ENCODE assay signal across 8 cellular contexts in genomic region chr1:19231736-19232525, GRCh38. TPM values are rescaled to one million over a fixed set of nuclear protein-coding genes. Genes with fewer than 3 reads are reported as not detected.
DNase-seq lines count a peak whose midpoint lies in the region; ATAC-seq and TF ChIP-seq lines count a peak whose summit lies in the region.
"Not testable (repeated sequence)": the region's sequence is repeated elsewhere in the genome, so short reads cannot be mapped to it uniquely, and the experiment has no call there.

No MANE protein-coding gene starts in this region.

- H3K4me1 ChIP-seq in heart right ventricle (peaks cover 0 to 22% (median 11%) of the 10 kb centered on the region in 9 donors), rectal smooth muscle tissue (ENCODE audit: control insufficient read depth, insufficient read depth, low read length) (peaks cover 20% of the 10 kb centered on the region), testis (peaks cover 21% of the 10 kb centered on the region)
- H3K4me1 ChIP-seq in mucosa of rectum (ENCODE audit: control insufficient read depth in 2 of 2, insufficient read depth in 2 of 2, low read length in 2 of 2), result not testable (repeated sequence)

- not testable (repeated sequence) for H3K9me3 Mint-ChIP-seq in activated T-cell treated with anti-CD3 and anti-CD28 coated beads, Interleukin-2, amount 50 U/mL, for 72 hours

- H3K36me3 ChIP-seq in heart right ventricle (peaks cover 0 to 100% (median 44%) of the 10 kb centered on the region in 9 donors), mucosa of rectum (ENCODE audit: control insufficient read depth in 2 of 2, insufficient read depth in 2 of 2, low read length in 2 of 2) (peaks cover 43 to 53% of the 10 kb centered on the region in 2 donors), rectal smooth muscle tissue (ENCODE audit: control insufficient read depth, insufficient read depth, low read length) (peaks cover 18% of the 10 kb centered on the region)
- not testable (repeated sequence) for H3K36me3 ChIP-seq in testis (ENCODE audit: low read depth, missing control alignments)

- not testable (repeated sequence) for H3K4me3 Mint-ChIP-seq in activated T-cell treated with anti-CD3 and anti-CD28 coated beads, Interleukin-2, amount 50 U/mL, for 72 hours

- not testable (repeated sequence) for H3K9ac ChIP-seq in mucosa of rectum (ENCODE audit: low read depth in 1 of 2, low read length in 2 of 2); rectal smooth muscle tissue (ENCODE audit: low read length)

- H3K4me1 Mint-ChIP-seq in activated T-cell treated with anti-CD3 and anti-CD28 coated beads, Interleukin-2, amount 50 U/mL, for 72 hours (ENCODE audit: low read depth), result not testable (repeated sequence)

- not testable (repeated sequence) for H3K4me3 ChIP-seq in coronary artery; heart right ventricle; mucosa of rectum (ENCODE audit: low read length in 2 of 2); rectal smooth muscle tissue (ENCODE audit: low read length); testis

- H3K36me3 Mint-ChIP-seq in activated T-cell treated with anti-CD3 and anti-CD28 coated beads, Interleukin-2, amount 50 U/mL, for 72 hours (ENCODE audit: insufficient read depth in 2 of 2), result peaks cover 2 to 20% of the 10 kb centered on the region in 2 donors

- not testable (repeated sequence) for H3K27me3 Mint-ChIP-seq in activated T-cell treated with anti-CD3 and anti-CD28 coated beads, Interleukin-2, amount 50 U/mL, for 72 hours (ENCODE audit: low read depth)

- peak; percentile 31 for DNase-seq in Ammon's horn (ENCODE audit: low spot score)
- not testable (repeated sequence) for DNase-seq in activated T-cell treated with anti-CD3 and anti-CD28 coated beads, Interleukin-2, amount 50 U/mL, for 72 hours; heart right ventricle; left lobe of liver (ENCODE audit: low spot score); testis
- DNase-seq in coronary artery (ENCODE audit: low spot score), result peak; percentile 12

- not testable (repeated sequence) for ATAC-seq in activated T-cell treated with anti-CD3 and anti-CD28 coated beads, Interleukin-2, amount 50 U/mL, for 72 hours (replicated peaks in 1 of 2)
- peak in 6 of 8 donors; percentile 8 to 30 (median 13) for ATAC-seq in heart right ventricle
- ATAC-seq in left lobe of liver, result peak; percentile 36

- H3K27ac Mint-ChIP-seq in activated T-cell treated with anti-CD3 and anti-CD28 coated beads, Interleukin-2, amount 50 U/mL, for 72 hours, result peak overlapping the region; percentile 42

- not testable (repeated sequence) for H3K27me3 ChIP-seq in heart right ventricle; mucosa of rectum (ENCODE audit: control insufficient read depth in 2 of 2, insufficient read depth in 2 of 2, low read length in 2 of 2); rectal smooth muscle tissue (ENCODE audit: control insufficient read depth, insufficient read depth, low read length); testis

- not testable (repeated sequence) for H3K27ac ChIP-seq in coronary artery
- H3K27ac ChIP-seq in heart right ventricle, result peak overlapping the region in 7 of 10 donors; percentile 10 to 64 (median 36)
- peak overlapping the region; percentile 28 to 53 for H3K27ac ChIP-seq in mucosa of rectum (ENCODE audit: low read depth in 2 of 2, low read length in 2 of 2)
- peak overlapping the region; percentile 71 for H3K27ac ChIP-seq in rectal smooth muscle tissue (ENCODE audit: low read depth, low read length)
- H3K27ac ChIP-seq in testis, result peak overlapping the region; percentile 70 to 73

- H3K9me3 ChIP-seq in heart right ventricle; mucosa of rectum (ENCODE audit: control insufficient read depth in 2 of 2, low read length in 2 of 2); testis: not testable (repeated sequence)

- TF ChIP-seq CTCF in coronary artery (IDR thresholded peaks at IDR 0.05); heart right ventricle (IDR thresholded peaks at IDR 0.05); testis (IDR thresholded peaks at IDR 0.05): not testable (repeated sequence)

- not testable (repeated sequence) for TF ChIP-seq POLR2A in testis (IDR thresholded peaks at IDR 0.05)

- 93 to 95% methylated on average over 16 of the region's 16 CpGs for WGBS in heart right ventricle, 2 donors
- 79 to 80% methylated on average over 15 to 16 of the region's 16 CpGs for WGBS in testis, 2 donors

- intact Hi-C loops in heart right ventricle (cut with DNase I), result loop anchor here in 1 of 10 donors (10.0 kb wide), 1 partner anchor 327 kb away; the partner anchor contains the start of gene ALDH4A1
- intact Hi-C loops in testis (cut with DNase I; ENCODE audit: low total_unique reads), result not testable (repeated sequence)

RNA-seq across cellular contexts. Expression of gene EMC1, which starts 19.4 kb away (rescaled TPM):
- total RNA-seq in activated T-cell treated with anti-CD3 and anti-CD28 coated beads, Interleukin-2, amount 50 U/mL, for 72 hours, result 10 to 100 TPM; 36.5 to 38.5 TPM
- total RNA-seq in heart right ventricle, result 10 to 100 TPM; 23.6 to 33.2 (median 27.6) TPM
- polyA plus RNA-seq in heart right ventricle, result 10 to 100 TPM; 14.9 to 15.7 TPM
- total RNA-seq in left lobe of liver, result 19.7 TPM
- total RNA-seq in testis, result 100 to 1,000 TPM in 1 of 2 donors, 10 to 100 TPM in 1; 79.0 to 114 TPM
- polyA plus RNA-seq in testis (ENCODE audit: insufficient read depth, low read depth, low replicate concordance), result 41.9 TPM

RNA-seq across cellular contexts. Expression of gene MRTO4, which starts 19.7 kb away (rescaled TPM):
- total RNA-seq in activated T-cell treated with anti-CD3 and anti-CD28 coated beads, Interleukin-2, amount 50 U/mL, for 72 hours, result 10 to 100 TPM; 43.7 to 52.7 TPM
- total RNA-seq in heart right ventricle, result 10 to 100 TPM in 7 of 10 donors, 1 to 10 TPM in 3; 8.4 to 21.0 (median 12.0) TPM
- polyA plus RNA-seq in heart right ventricle, result 10 to 100 TPM; 25.8 to 52.2 TPM
- total RNA-seq in left lobe of liver, result 8.7 TPM
- 10 to 100 TPM; 25.8 to 36.9 TPM for total RNA-seq in testis
- polyA plus RNA-seq in testis (ENCODE audit: insufficient read depth, low read depth, low replicate concordance), result 46.4 TPM

RNA-seq across cellular contexts. Expression of gene UBR4, which starts 21.9 kb away (rescaled TPM):
- 100 to 1,000 TPM; 208 to 215 TPM for total RNA-seq in activated T-cell treated with anti-CD3 and anti-CD28 coated beads, Interleukin-2, amount 50 U/mL, for 72 hours
- total RNA-seq in heart right ventricle (100 to 1,000 TPM in 2 of 10 donors, 10 to 100 TPM in 8; 60.0 to 115 (median 90.6) TPM), left lobe of liver (127 TPM), testis (100 to 1,000 TPM; 613 to 708 TPM)
- polyA plus RNA-seq in heart right ventricle (10 to 100 TPM; 74.1 to 97.9 TPM), testis (ENCODE audit: insufficient read depth, low read depth, low replicate concordance) (301 TPM)

RNA-seq across cellular contexts. Expression of gene AKR7A3, which starts 56.6 kb away (rescaled TPM):
- total RNA-seq in activated T-cell treated with anti-CD3 and anti-CD28 coated beads, Interleukin-2, amount 50 U/mL, for 72 hours, result under 1 TPM; 0.35 to 0.46 TPM
- total RNA-seq in heart right ventricle (under 1 TPM in 8 of 10 donors, not detected in 2; 0.13 to 0.42 (median 0.24) TPM), left lobe of liver (111 TPM), testis (1 to 10 TPM; 6.2 to 6.5 TPM)
- polyA plus RNA-seq in heart right ventricle (under 1 TPM; 0.22 to 0.66 TPM), testis (ENCODE audit: insufficient read depth, low read depth, low replicate concordance) (2.3 TPM)
